ENCODE assay signal across 1 cellular context in genomic region chr19:42295831-42296525, GRCh38.
TF ChIP-seq lines count a peak whose summit lies in the region.

No MANE protein-coding gene starts in this region.

TF ChIP-seq in HEK293, 187 proteins besides CTCF, POLR2A, EP300 and RAD21 (continued from another document):
- TF ChIP-seq, protein P1, sequence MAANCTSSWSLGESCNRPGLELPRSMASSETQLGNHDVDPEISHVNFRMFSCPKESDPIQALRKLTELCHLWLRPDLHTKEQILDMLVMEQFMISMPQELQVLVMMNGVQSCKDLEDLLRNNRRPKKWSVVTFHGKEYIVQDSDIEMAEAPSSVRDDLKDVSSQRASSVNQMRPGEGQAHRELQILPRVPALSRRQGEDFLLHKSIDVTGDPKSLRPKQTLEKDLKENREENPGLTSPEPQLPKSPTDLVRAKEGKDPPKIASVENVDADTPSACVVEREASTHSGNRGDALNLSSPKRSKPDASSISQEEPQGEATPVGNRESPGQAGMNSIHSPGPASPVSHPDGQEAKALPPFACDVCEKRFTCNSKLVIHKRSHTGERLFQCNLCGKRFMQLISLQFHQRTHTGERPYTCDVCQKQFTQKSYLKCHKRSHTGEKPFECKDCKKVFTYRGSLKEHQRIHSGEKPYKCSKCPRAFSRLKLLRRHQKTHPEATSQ (tag by site-specific recombination; IDR thresholded peaks at IDR 0.05), result no peak
- TF ChIP-seq ZNF16 (tag by site-specific recombination; IDR thresholded peaks at IDR 0.05; ENCODE audit: low read depth), result no peak
- TF ChIP-seq ZBTB17 (tag by site-specific recombination; IDR thresholded peaks at IDR 0.05), result peak; percentile 34; the same call in 1 of the 2 replicates
- no peak for TF ChIP-seq ZNF473 (tag by site-specific recombination; IDR thresholded peaks at IDR 0.05)
- no peak for TF ChIP-seq ZFP3 (tag by site-specific recombination; IDR thresholded peaks at IDR 0.05; ENCODE audit: low read depth)
- 0 out of 2 replicates have a peak, but pooled peaks have one; percentile 13 for TF ChIP-seq ZXDB (tag by site-specific recombination; IDR thresholded peaks at IDR 0.05)
- TF ChIP-seq ZNF664 (tag by site-specific recombination; IDR thresholded peaks at IDR 0.05), result no peak
- no peak for TF ChIP-seq ZNF121 (tag by site-specific recombination; IDR thresholded peaks at IDR 0.05)
- no peak for TF ChIP-seq PRDM6 (tag by site-specific recombination; IDR thresholded peaks at IDR 0.05)
- TF ChIP-seq, protein P2, sequence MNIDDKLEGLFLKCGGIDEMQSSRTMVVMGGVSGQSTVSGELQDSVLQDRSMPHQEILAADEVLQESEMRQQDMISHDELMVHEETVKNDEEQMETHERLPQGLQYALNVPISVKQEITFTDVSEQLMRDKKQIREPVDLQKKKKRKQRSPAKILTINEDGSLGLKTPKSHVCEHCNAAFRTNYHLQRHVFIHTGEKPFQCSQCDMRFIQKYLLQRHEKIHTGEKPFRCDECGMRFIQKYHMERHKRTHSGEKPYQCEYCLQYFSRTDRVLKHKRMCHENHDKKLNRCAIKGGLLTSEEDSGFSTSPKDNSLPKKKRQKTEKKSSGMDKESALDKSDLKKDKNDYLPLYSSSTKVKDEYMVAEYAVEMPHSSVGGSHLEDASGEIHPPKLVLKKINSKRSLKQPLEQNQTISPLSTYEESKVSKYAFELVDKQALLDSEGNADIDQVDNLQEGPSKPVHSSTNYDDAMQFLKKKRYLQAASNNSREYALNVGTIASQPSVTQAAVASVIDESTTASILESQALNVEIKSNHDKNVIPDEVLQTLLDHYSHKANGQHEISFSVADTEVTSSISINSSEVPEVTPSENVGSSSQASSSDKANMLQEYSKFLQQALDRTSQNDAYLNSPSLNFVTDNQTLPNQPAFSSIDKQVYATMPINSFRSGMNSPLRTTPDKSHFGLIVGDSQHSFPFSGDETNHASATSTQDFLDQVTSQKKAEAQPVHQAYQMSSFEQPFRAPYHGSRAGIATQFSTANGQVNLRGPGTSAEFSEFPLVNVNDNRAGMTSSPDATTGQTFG (tag by site-specific recombination; IDR thresholded peaks at IDR 0.05; ENCODE audit: borderline replicate concordance), result no peak
- TF ChIP-seq PATZ1 (tag by site-specific recombination; IDR thresholded peaks at IDR 0.05), result peak; percentile 43; the same call in 1 of the 2 replicates
- TF ChIP-seq ZNF791 (tag by site-specific recombination; IDR thresholded peaks at IDR 0.05), result no peak
- TF ChIP-seq, protein P3, sequence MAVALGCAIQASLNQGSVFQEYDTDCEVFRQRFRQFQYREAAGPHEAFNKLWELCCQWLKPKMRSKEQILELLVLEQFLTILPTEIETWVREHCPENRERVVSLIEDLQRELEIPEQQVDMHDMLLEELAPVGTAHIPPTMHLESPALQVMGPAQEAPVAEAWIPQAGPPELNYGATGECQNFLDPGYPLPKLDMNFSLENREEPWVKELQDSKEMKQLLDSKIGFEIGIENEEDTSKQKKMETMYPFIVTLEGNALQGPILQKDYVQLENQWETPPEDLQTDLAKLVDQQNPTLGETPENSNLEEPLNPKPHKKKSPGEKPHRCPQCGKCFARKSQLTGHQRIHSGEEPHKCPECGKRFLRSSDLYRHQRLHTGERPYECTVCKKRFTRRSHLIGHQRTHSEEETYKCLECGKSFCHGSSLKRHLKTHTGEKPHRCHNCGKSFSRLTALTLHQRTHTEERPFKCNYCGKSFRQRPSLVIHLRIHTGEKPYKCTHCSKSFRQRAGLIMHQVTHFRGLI (tag by site-specific recombination; IDR thresholded peaks at IDR 0.05), result no peak
- 0 out of 2 replicates have a peak, but pooled peaks have one; percentile 15 for TF ChIP-seq SP3 (tag by site-specific recombination; IDR thresholded peaks at IDR 0.05)
- TF ChIP-seq ZBTB8A (tag by site-specific recombination; IDR thresholded peaks at IDR 0.05), result no peak
- peak; percentile 54 for TF ChIP-seq ZIC2 (tag by site-specific recombination; IDR thresholded peaks at IDR 0.05)
- TF ChIP-seq KLF9 (tag by site-specific recombination; IDR thresholded peaks at IDR 0.05; ENCODE audit: low read depth), result peak; percentile 47; the same call in 1 of the 2 replicates
- no peak for TF ChIP-seq ZNF362 (tag by site-specific recombination; IDR thresholded peaks at IDR 0.05)
- TF ChIP-seq ZNF248 (tag by site-specific recombination; IDR thresholded peaks at IDR 0.05), result no peak
- peak; percentile 85 for TF ChIP-seq ZEB2 (tag by site-specific recombination; IDR thresholded peaks at IDR 0.05)
- TF ChIP-seq GLIS1 (tag by site-specific recombination; IDR thresholded peaks at IDR 0.05), result peak; percentile 58; the same call in 1 of the 2 replicates
- TF ChIP-seq ZNF311 (tag by site-specific recombination; IDR thresholded peaks at IDR 0.05; ENCODE audit: borderline replicate concordance), result no peak
- TF ChIP-seq ZNF302 (tag by site-specific recombination; IDR thresholded peaks at IDR 0.05; ENCODE audit: low read depth), result no peak
- TF ChIP-seq, protein P4, sequence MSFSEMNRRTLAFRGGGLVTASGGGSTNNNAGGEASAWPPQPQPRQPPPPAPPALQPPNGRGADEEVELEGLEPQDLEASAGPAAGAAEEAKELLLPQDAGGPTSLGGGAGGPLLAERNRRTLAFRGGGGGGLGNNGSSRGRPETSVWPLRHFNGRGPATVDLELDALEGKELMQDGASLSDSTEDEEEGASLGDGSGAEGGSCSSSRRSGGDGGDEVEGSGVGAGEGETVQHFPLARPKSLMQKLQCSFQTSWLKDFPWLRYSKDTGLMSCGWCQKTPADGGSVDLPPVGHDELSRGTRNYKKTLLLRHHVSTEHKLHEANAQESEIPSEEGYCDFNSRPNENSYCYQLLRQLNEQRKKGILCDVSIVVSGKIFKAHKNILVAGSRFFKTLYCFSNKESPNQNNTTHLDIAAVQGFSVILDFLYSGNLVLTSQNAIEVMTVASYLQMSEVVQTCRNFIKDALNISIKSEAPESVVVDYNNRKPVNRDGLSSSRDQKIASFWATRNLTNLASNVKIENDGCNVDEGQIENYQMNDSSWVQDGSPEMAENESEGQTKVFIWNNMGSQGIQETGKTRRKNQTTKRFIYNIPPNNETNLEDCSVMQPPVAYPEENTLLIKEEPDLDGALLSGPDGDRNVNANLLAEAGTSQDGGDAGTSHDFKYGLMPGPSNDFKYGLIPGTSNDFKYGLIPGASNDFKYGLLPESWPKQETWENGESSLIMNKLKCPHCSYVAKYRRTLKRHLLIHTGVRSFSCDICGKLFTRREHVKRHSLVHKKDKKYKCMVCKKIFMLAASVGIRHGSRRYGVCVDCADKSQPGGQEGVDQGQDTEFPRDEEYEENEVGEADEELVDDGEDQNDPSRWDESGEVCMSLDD (tag by site-specific recombination; IDR thresholded peaks at IDR 0.05), result peak; percentile 16; the same call in 1 of the 2 replicates
- peak; percentile 66; the same call in 1 of the 2 replicates for TF ChIP-seq ZNF501 (tag by site-specific recombination; IDR thresholded peaks at IDR 0.05)
- TF ChIP-seq KLF16 (tag by site-specific recombination; IDR thresholded peaks at IDR 0.05), result peak; percentile 55; the same call in 1 of the 2 replicates
- no peak for TF ChIP-seq ZBTB21 (tag by site-specific recombination; IDR thresholded peaks at IDR 0.05)
- no peak for TF ChIP-seq RBAK (tag by site-specific recombination; IDR thresholded peaks at IDR 0.05)
- TF ChIP-seq, protein P5, sequence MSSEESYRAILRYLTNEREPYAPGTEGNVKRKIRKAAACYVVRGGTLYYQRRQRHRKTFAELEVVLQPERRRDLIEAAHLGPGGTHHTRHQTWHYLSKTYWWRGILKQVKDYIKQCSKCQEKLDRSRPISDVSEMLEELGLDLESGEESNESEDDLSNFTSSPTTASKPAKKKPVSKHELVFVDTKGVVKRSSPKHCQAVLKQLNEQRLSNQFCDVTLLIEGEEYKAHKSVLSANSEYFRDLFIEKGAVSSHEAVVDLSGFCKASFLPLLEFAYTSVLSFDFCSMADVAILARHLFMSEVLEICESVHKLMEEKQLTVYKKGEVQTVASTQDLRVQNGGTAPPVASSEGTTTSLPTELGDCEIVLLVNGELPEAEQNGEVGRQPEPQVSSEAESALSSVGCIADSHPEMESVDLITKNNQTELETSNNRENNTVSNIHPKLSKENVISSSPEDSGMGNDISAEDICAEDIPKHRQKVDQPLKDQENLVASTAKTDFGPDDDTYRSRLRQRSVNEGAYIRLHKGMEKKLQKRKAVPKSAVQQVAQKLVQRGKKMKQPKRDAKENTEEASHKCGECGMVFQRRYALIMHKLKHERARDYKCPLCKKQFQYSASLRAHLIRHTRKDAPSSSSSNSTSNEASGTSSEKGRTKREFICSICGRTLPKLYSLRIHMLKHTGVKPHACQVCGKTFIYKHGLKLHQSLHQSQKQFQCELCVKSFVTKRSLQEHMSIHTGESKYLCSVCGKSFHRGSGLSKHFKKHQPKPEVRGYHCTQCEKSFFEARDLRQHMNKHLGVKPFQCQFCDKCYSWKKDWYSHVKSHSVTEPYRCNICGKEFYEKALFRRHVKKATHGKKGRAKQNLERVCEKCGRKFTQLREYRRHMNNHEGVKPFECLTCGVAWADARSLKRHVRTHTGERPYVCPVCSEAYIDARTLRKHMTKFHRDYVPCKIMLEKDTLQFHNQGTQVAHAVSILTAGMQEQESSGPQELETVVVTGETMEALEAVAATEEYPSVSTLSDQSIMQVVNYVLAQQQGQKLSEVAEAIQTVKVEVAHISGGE (tag by site-specific recombination; conservative IDR thresholded peaks at IDR 0.05; ENCODE audit: low read depth), result no peak
- TF ChIP-seq, protein P6, sequence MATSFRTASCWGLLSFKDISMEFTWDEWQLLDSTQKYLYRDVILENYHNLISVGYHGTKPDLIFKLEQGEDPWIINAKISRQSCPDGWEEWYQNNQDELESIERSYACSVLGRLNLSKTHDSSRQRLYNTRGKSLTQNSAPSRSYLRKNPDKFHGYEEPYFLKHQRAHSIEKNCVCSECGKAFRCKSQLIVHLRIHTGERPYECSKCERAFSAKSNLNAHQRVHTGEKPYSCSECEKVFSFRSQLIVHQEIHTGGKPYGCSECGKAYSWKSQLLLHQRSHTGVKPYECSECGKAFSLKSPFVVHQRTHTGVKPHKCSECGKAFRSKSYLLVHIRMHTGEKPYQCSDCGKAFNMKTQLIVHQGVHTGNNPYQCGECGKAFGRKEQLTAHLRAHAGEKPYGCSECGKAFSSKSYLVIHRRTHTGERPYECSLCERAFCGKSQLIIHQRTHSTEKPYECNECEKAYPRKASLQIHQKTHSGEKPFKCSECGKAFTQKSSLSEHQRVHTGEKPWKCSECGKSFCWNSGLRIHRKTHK (tag by site-specific recombination; IDR thresholded peaks at IDR 0.05), result no peak
- 0 out of 2 replicates have a peak, but pooled peaks have one; percentile 22 for TF ChIP-seq ZSCAN30 (tag by site-specific recombination; IDR thresholded peaks at IDR 0.05)
- TF ChIP-seq ZNF529 (tag by site-specific recombination; IDR thresholded peaks at IDR 0.05; ENCODE audit: insufficient replicate concordance), result no peak
- peak; percentile 22; the same call in 1 of the 2 replicates for TF ChIP-seq TRIM28 (IDR thresholded peaks at IDR 0.05; ENCODE audit: borderline replicate concordance, low read length)
- TF ChIP-seq KLF17 (tag by site-specific recombination; IDR thresholded peaks at IDR 0.05), result 0 out of 2 replicates have a peak, but pooled peaks have one; percentile 27
- 0 out of 2 replicates have a peak, but pooled peaks have one; percentile 6 for TF ChIP-seq IKZF3 (tag by site-specific recombination; IDR thresholded peaks at IDR 0.05)
- peak; percentile 17; the same call in 1 of the 2 replicates for TF ChIP-seq EGR2 (tag by site-specific recombination; IDR thresholded peaks at IDR 0.05; ENCODE audit: low read depth)
